31 cellular contexts compared by ENCODE assay signal in genomic region chr1:169383449-169383848, GRCh38. TPM values are rescaled to one million over a fixed set of nuclear protein-coding genes. Genes with fewer than 3 reads are reported as not detected.
"Had no signal": no experiment of that assay in that cellular context is flagged by ENCODE, and none has a peak within 500 bp of the region (broad histone marks: within the 10 kb centered on the region; RNA-seq: fewer than 3 reads in every experiment).

No MANE protein-coding gene starts in this region.

- H3K27ac ChIP-seq: neural progenitor cell, ovary, parathyroid adenoma, psoas muscle, right lobe of liver, sigmoid colon, spleen, suprapubic skin, testis, tibial artery, transverse colon, upper lobe of right lung, uterus had no signal

- ATAC-seq: naive thymus-derived CD8-positive, alpha-beta T cell; natural killer cell treated with Interleukin-12 subunit alpha and Interleukin-12 subunit beta and Interleukin-15 and Interleukin-18, amount 100 ng/mL, for 72 hours; psoas muscle; right cardiac atrium; right lobe of liver; stimulated activated memory B cell treated with anti-CD40 and anti-IgM and Interleukin-4, amounts not matched to agents 10 μg/mL and 1 μg/mL and 100 μg/mL, for 72 hours; stimulated activated naive CD8-positive, alpha-beta T cell treated with anti-CD3 and anti-CD28 coated beads, Interleukin-15, amount 100 ng/mL, for 72 hours; stimulated activated naive CD8-positive, alpha-beta T cell treated with anti-CD3 and anti-CD28 coated beads, Interleukin-15, Interleukin-2, amounts not matched to agents 100 U/mL and 50 U/mL, for 24 hours; upper lobe of right lung had no signal

- H3K27me3 Mint-ChIP-seq: naive thymus-derived CD8-positive, alpha-beta T cell; natural killer cell treated with Interleukin-12 subunit alpha and Interleukin-12 subunit beta and Interleukin-15 and Interleukin-18, amount 100 ng/mL, for 72 hours; progenitor cell of endocrine pancreas; stimulated activated memory B cell treated with anti-CD40 and anti-IgM and Interleukin-4, amounts not matched to agents 10 μg/mL and 1 μg/mL and 100 μg/mL, for 72 hours; stimulated activated naive CD8-positive, alpha-beta T cell treated with anti-CD3 and anti-CD28 coated beads, Interleukin-15, amount 100 ng/mL, for 72 hours; type B pancreatic cell had no signal

- H3K4me3 ChIP-seq: neural progenitor cell, ovary, psoas muscle, right lobe of liver, sigmoid colon, smooth muscle cell, spleen, suprapubic skin, testis, tibial artery, transverse colon, upper lobe of right lung, uterus had no signal

- DNase-seq: naive thymus-derived CD8-positive, alpha-beta T cell; occipital lobe; ovary; posterior cingulate gyrus; psoas muscle; right cardiac atrium; right lobe of liver; sigmoid colon; spleen; stimulated activated CD4-positive, alpha-beta T cell treated with anti-CD3 and anti-CD28 coated beads, Interleukin-12 subunit alpha, Interleukin-12 subunit beta, amount 100 ng/mL, for 4 hours; stimulated activated CD4-positive, alpha-beta T cell treated with anti-CD3 and anti-CD28 coated beads, Interleukin-1b, Interleukin-23, amount 100 ng/mL, for 48 hours; stimulated activated CD4-positive, alpha-beta T cell treated with anti-CD3 and anti-CD28 coated beads, Interleukin-4, amount 100 ng/mL, for 1 hour; stimulated activated CD4-positive, alpha-beta T cell treated with anti-CD3 and anti-CD28 coated beads, Interleukin-4, amount 100 ng/mL, for 4 hours; stimulated activated CD8-positive, alpha-beta memory T cell treated with anti-CD3 and anti-CD28 coated beads, Interleukin-4, amount 100 ng/mL, for 48 hours; stimulated activated naive CD4-positive, alpha-beta T cell; stimulated activated naive CD8-positive, alpha-beta T cell treated with anti-CD3 and anti-CD28 coated beads, Interleukin-15, amount 100 ng/mL, for 72 hours; stimulated activated naive CD8-positive, alpha-beta T cell treated with anti-CD3 and anti-CD28 coated beads, Interleukin-15, Interleukin-2, amounts not matched to agents 100 U/mL and 50 U/mL, for 24 hours; substantia nigra; testis; tibial artery; transverse colon; upper lobe of right lung; uterus had no signal

- H3K27me3 ChIP-seq: neural progenitor cell, ovary, right lobe of liver, sigmoid colon, spleen, suprapubic skin, testis, tibial artery, transverse colon, upper lobe of right lung, uterus had no signal

- H3K36me3 ChIP-seq: ovary, uterus had no signal

- H3K9me3 ChIP-seq: ovary, psoas muscle, right lobe of liver, sigmoid colon, spleen, suprapubic skin, testis, tibial artery, transverse colon, upper lobe of right lung, uterus had no signal

- H3K4me1 Mint-ChIP-seq: naive thymus-derived CD8-positive, alpha-beta T cell; neural progenitor cell; stimulated activated memory B cell treated with anti-CD40 and anti-IgM and Interleukin-4, amounts not matched to agents 10 μg/mL and 1 μg/mL and 100 μg/mL, for 72 hours; stimulated activated naive CD8-positive, alpha-beta T cell treated with anti-CD3 and anti-CD28 coated beads, Interleukin-15, amount 100 ng/mL, for 72 hours had no signal

- H3K9me3 Mint-ChIP-seq: naive thymus-derived CD8-positive, alpha-beta T cell; natural killer cell treated with Interleukin-12 subunit alpha and Interleukin-12 subunit beta and Interleukin-15 and Interleukin-18, amount 100 ng/mL, for 72 hours; neural progenitor cell; stimulated activated memory B cell treated with anti-CD40 and anti-IgM and Interleukin-4, amounts not matched to agents 10 μg/mL and 1 μg/mL and 100 μg/mL, for 72 hours; stimulated activated naive CD8-positive, alpha-beta T cell treated with anti-CD3 and anti-CD28 coated beads, Interleukin-15, amount 100 ng/mL, for 72 hours; type B pancreatic cell had no signal

- H3K4me3 Mint-ChIP-seq: naive thymus-derived CD8-positive, alpha-beta T cell; natural killer cell treated with Interleukin-12 subunit alpha and Interleukin-12 subunit beta and Interleukin-15 and Interleukin-18, amount 100 ng/mL, for 72 hours; neural progenitor cell; stimulated activated memory B cell treated with anti-CD40 and anti-IgM and Interleukin-4, amounts not matched to agents 10 μg/mL and 1 μg/mL and 100 μg/mL, for 72 hours; stimulated activated naive CD8-positive, alpha-beta T cell treated with anti-CD3 and anti-CD28 coated beads, Interleukin-15, amount 100 ng/mL, for 72 hours; type B pancreatic cell had no signal

- H3K27ac Mint-ChIP-seq: naive thymus-derived CD8-positive, alpha-beta T cell; natural killer cell treated with Interleukin-12 subunit alpha and Interleukin-12 subunit beta and Interleukin-15 and Interleukin-18, amount 100 ng/mL, for 72 hours; neural progenitor cell; progenitor cell of endocrine pancreas; stimulated activated memory B cell treated with anti-CD40 and anti-IgM and Interleukin-4, amounts not matched to agents 10 μg/mL and 1 μg/mL and 100 μg/mL, for 72 hours; stimulated activated naive CD8-positive, alpha-beta T cell treated with anti-CD3 and anti-CD28 coated beads, Interleukin-15, amount 100 ng/mL, for 72 hours; type B pancreatic cell had no signal

- H3K4me1 ChIP-seq: neural progenitor cell, parathyroid adenoma, psoas muscle, sigmoid colon, spleen, suprapubic skin, testis, tibial artery, upper lobe of right lung, uterus had no signal

RNA-seq across cellular contexts. Expression of gene CCDC181, which starts 43.8 kb away (rescaled TPM):
- total RNA-seq: naive thymus-derived CD8-positive, alpha-beta T cell; spleen; suprapubic skin had no signal
